In genomic region chr1:42935313-42935624, GRCh38 we compare ENCODE assay signal across 11 cellular contexts. TPM values are rescaled to one million over a fixed set of nuclear protein-coding genes. Genes with fewer than 3 reads are reported as not detected.
DNase-seq lines count a peak whose midpoint lies in the region; ATAC-seq and TF ChIP-seq lines count a peak whose summit lies in the region.
"Had no signal": no experiment of that assay in that cellular context is flagged by ENCODE, and none has a peak within 500 bp of the region (broad histone marks: within the 10 kb centered on the region; RNA-seq: fewer than 3 reads in every experiment).

No MANE protein-coding gene starts in this region.

- H3K27ac Mint-ChIP-seq in activated naive CD8-positive, alpha-beta T cell treated with anti-CD3 and anti-CD28 coated beads, Interleukin-2, amount 50 U/mL, for 24 hours = peak overlapping the region; percentile 87
- no peak overlapping the region for H3K27ac Mint-ChIP-seq in Calu3 (ENCODE audit: unreplicated experiment)

- no peaks in the 10 kb centered on the region for H3K27me3 ChIP-seq in BLaER1 treated with 17β-estradiol and CSF1 and Interleukin-3, amounts not matched to agents 10 nM and 100 nM
- H3K27me3 ChIP-seq in HL-60 (ENCODE audit: insufficient read depth, poor library complexity, severe bottlenecking) = no peaks in the 10 kb centered on the region
- H3K27me3 ChIP-seq in mucosa of rectum (ENCODE audit: control insufficient read depth in 2 of 2, insufficient read depth in 2 of 2, low read length in 2 of 2) = no peaks in the 10 kb centered on the region

- H3K27ac ChIP-seq in BLaER1 treated with 17β-estradiol and CSF1 and Interleukin-3, amounts not matched to agents 10 nM and 100 nM = peak overlapping the region in 10 of 11 experiments; percentile 39 to 92 (median 84); a peak in 20 of 22 replicates
- peak overlapping the region; percentile 37 for H3K27ac ChIP-seq in HL-60 (replicated peaks)
- H3K27ac ChIP-seq in mucosa of rectum (ENCODE audit: low read depth in 2 of 2, low read length in 2 of 2) = peak overlapping the region; percentile 85 to 87

- TF ChIP-seq CTCF in HL-60 (IDR thresholded peaks at IDR 0.05; ENCODE audit: insufficient read depth, low read length) = no peak
- TF ChIP-seq CTCF in Calu3 (IDR thresholded peaks at IDR 0.05; ENCODE audit: unreplicated experiment) = no peak

- no peak overlapping the region for H3K4me3 ChIP-seq in BLaER1 treated with 17β-estradiol and CSF1 and Interleukin-3, amounts not matched to agents 10 nM and 100 nM
- no peak overlapping the region for H3K4me3 ChIP-seq in HL-60 (replicated peaks; ENCODE audit: insufficient read depth, low read length)
- H3K4me3 ChIP-seq in mucosa of rectum (ENCODE audit: low read length in 2 of 2) = no peak overlapping the region

- H3K4me1 ChIP-seq in BLaER1 treated with 17β-estradiol and CSF1 and Interleukin-3, amounts not matched to agents 10 nM and 100 nM = peaks cover 92 to 100% (median 100%) of the 10 kb centered on the region in 10 experiments
- H3K4me1 ChIP-seq in mucosa of rectum (ENCODE audit: control insufficient read depth in 2 of 2, insufficient read depth in 2 of 2, low read length in 2 of 2) = peaks cover 73 to 94% of the 10 kb centered on the region in 2 donors

- no peaks in the 10 kb centered on the region for H3K9me3 Mint-ChIP-seq in activated naive CD8-positive, alpha-beta T cell treated with anti-CD3 and anti-CD28 coated beads, Interleukin-2, amount 50 U/mL, for 24 hours
- no peaks in the 10 kb centered on the region for H3K9me3 Mint-ChIP-seq in Calu3 (ENCODE audit: low read depth, unreplicated experiment)

- no peaks in the 10 kb centered on the region for H3K27me3 Mint-ChIP-seq in activated naive CD8-positive, alpha-beta T cell treated with anti-CD3 and anti-CD28 coated beads, Interleukin-2, amount 50 U/mL, for 24 hours
- H3K27me3 Mint-ChIP-seq in Calu3 (ENCODE audit: unreplicated experiment) = no peaks in the 10 kb centered on the region

- peaks cover 6 to 100% (median 88%) of the 10 kb centered on the region in 11 experiments; a peak in 20 of 22 replicates for H4K20me1 ChIP-seq in BLaER1 treated with 17β-estradiol and CSF1 and Interleukin-3, amounts not matched to agents 10 nM and 100 nM

- no peak for ATAC-seq in activated naive CD8-positive, alpha-beta T cell treated with anti-CD3 and anti-CD28 coated beads, Interleukin-2, amount 50 U/mL, for 24 hours
- ATAC-seq in GM18867 (IDR thresholded peaks at IDR 0.05; ENCODE audit: unreplicated experiment) = no peak

- H3K4me3 Mint-ChIP-seq in activated naive CD8-positive, alpha-beta T cell treated with anti-CD3 and anti-CD28 coated beads, Interleukin-2, amount 50 U/mL, for 24 hours = no peak overlapping the region
- no peak overlapping the region for H3K4me3 Mint-ChIP-seq in Calu3 (ENCODE audit: low read depth, unreplicated experiment)

- H3K9me3 ChIP-seq in BLaER1 treated with 17β-estradiol and CSF1 and Interleukin-3, amounts not matched to agents 10 nM and 100 nM (replicated peaks in 1 of 11) = no peaks in the 10 kb centered on the region
- H3K9me3 ChIP-seq in mucosa of rectum (ENCODE audit: control insufficient read depth in 2 of 2, low read length in 2 of 2) = no peaks in the 10 kb centered on the region

- CTCF ChIA-PET in Calu3 (lab: Charles Lee) = no interaction called here

- H3K4me2 ChIP-seq in BLaER1 treated with 17β-estradiol and CSF1 and Interleukin-3, amounts not matched to agents 10 nM and 100 nM = peak overlapping the region; percentile 89 to 97 (median 93)

- H3K4me1 Mint-ChIP-seq in activated naive CD8-positive, alpha-beta T cell treated with anti-CD3 and anti-CD28 coated beads, Interleukin-2, amount 50 U/mL, for 24 hours = peaks cover 100% of the 10 kb centered on the region
- peaks cover 83% of the 10 kb centered on the region for H3K4me1 Mint-ChIP-seq in Calu3 (ENCODE audit: low read depth, unreplicated experiment)

- peak overlapping the region in 10 of 11 experiments; percentile 7 to 59 (median 37); a peak in 17 of 22 replicates for H3K9ac ChIP-seq in BLaER1 treated with 17β-estradiol and CSF1 and Interleukin-3, amounts not matched to agents 10 nM and 100 nM
- H3K9ac ChIP-seq in mucosa of rectum (ENCODE audit: low read depth in 1 of 2, low read length in 2 of 2) = peak overlapping the region in 1 of 2 donors; percentile 9

- no TSS peak for BruUV-seq in Calu3 (replicated peaks; lab: Mats Ljungman, UMichigan)

- peaks cover 19 to 68% (median 55%) of the 10 kb centered on the region in 11 experiments for H3K36me3 ChIP-seq in BLaER1 treated with 17β-estradiol and CSF1 and Interleukin-3, amounts not matched to agents 10 nM and 100 nM
- peaks cover 3 to 6% of the 10 kb centered on the region in 2 donors for H3K36me3 ChIP-seq in mucosa of rectum (ENCODE audit: control insufficient read depth in 2 of 2, insufficient read depth in 2 of 2, low read length in 2 of 2)

- H3K36me3 Mint-ChIP-seq in activated naive CD8-positive, alpha-beta T cell treated with anti-CD3 and anti-CD28 coated beads, Interleukin-2, amount 50 U/mL, for 24 hours (ENCODE audit: low read depth) = peaks cover 65% of the 10 kb centered on the region
- peaks cover 86% of the 10 kb centered on the region for H3K36me3 Mint-ChIP-seq in Calu3 (ENCODE audit: insufficient read depth, unreplicated experiment)

- peak in 1 of 2 experiments; percentile 77 for DNase-seq in HL-60 (ENCODE audit: low read depth in 1 of 2, low spot score in 1 of 2)
- no peak for DNase-seq in activated naive CD8-positive, alpha-beta T cell treated with anti-CD3 and anti-CD28 coated beads, Interleukin-2, amount 50 U/mL, for 24 hours
- no peak for DNase-seq in Calu3
- DNase-seq in NCI-H1048 (lab: John Stamatoyannopoulos, UW) = no peak
- no peak for DNase-seq in erythroblast (lab: John Stamatoyannopoulos, UW)
- DNase-seq: DND-41, glutamatergic neuron, NCI-H1694 had no signal

- intact Hi-C loops in Calu3 (cut with micrococcal nuclease; ENCODE audit: unreplicated experiment) = no loop called here

- TF ChIP-seq POLR2A in erythroblast (IDR thresholded peaks at IDR 0.05; ENCODE audit: low read length) = no peak

RNA-seq across cellular contexts. Expression of gene SLC2A1, which starts 23.4 kb away (rescaled TPM):
- total RNA-seq in Calu3 (2022) = 163 and 183 TPM in 2 replicates
